Comparison of ENCODE assay signal across 25 cellular contexts in the genomic region with DNA sequence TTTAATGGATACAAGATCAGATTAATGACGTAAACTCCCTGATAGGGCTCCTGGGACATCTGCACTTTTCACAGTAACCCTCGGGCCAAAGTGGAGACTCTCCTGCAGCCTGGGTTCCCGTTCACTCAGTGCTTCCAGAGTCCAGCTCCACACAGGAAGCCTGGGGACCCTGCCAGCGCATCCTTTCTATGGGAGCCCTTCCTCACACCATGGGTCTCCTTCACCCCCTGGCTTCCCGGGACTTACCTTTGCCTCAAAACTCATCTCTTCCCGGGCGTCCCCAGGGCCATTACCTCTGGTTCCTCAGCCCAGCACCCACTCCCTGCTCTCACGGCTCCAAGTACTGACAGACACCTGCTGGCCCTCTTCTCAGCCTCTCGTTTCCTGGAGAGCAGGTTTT.
"Had no signal": no experiment of that assay in that cellular context is flagged by ENCODE, and none has a peak within 500 bp of the region (broad histone marks: within the 10 kb centered on the region; RNA-seq: fewer than 3 reads in every experiment).

No MANE protein-coding gene starts in this region.

- H3K4me3 Mint-ChIP-seq: activated CD8-positive, alpha-beta T cell treated with anti-CD3 and anti-CD28 coated beads, Interleukin-2, amount 10 ng/mL, durations not matched to agents 7 days and 5 days; activated naive CD8-positive, alpha-beta T cell treated with anti-CD3 and anti-CD28 coated beads, Interleukin-2, amount 10 ng/mL, durations not matched to agents 7 days and 5 days; activated T-helper 17 cell treated with anti-CD3 and anti-CD28 coated beads, Interleukin-2, amount 50 U/mL, for 72 hours; mesothelial cell of epicardium; natural killer cell treated with Interleukin-12 subunit alpha and Interleukin-12 subunit beta and Interleukin-15 and Interleukin-18, amount 100 ng/mL, for 72 hours; stimulated activated memory B cell treated with anti-CD40 and anti-IgM and Interleukin-4, amounts not matched to agents 10 μg/mL and 1 μg/mL and 100 μg/mL, for 72 hours; T-cell; T-helper 2 cell treated with Interferon-gamma antibody and Interleukin-4, amounts not matched to agents 5 μg/mL and 100 μg/mL, for 36 hours; type B pancreatic cell had no signal

- H3K9me3 ChIP-seq: left ventricle myocardium inferior, neutrophil, ovary, stomach, testis had no signal

- H3K9me3 Mint-ChIP-seq: activated naive CD8-positive, alpha-beta T cell treated with anti-CD3 and anti-CD28 coated beads, Interleukin-2, amount 10 ng/mL, durations not matched to agents 7 days and 5 days; activated T-helper 17 cell treated with anti-CD3 and anti-CD28 coated beads, Interleukin-2, amount 50 U/mL, for 72 hours; mesothelial cell of epicardium; natural killer cell treated with Interleukin-12 subunit alpha and Interleukin-12 subunit beta and Interleukin-15 and Interleukin-18, amount 100 ng/mL, for 72 hours; stimulated activated memory B cell treated with anti-CD40 and anti-IgM and Interleukin-4, amounts not matched to agents 10 μg/mL and 1 μg/mL and 100 μg/mL, for 72 hours; T-cell; T-helper 2 cell treated with Interferon-gamma antibody and Interleukin-4, amounts not matched to agents 5 μg/mL and 100 μg/mL, for 36 hours; type B pancreatic cell had no signal

- H3K27me3 Mint-ChIP-seq: activated T-helper 17 cell treated with anti-CD3 and anti-CD28 coated beads, Interleukin-2, amount 50 U/mL, for 72 hours; stimulated activated memory B cell treated with anti-CD40 and anti-IgM and Interleukin-4, amounts not matched to agents 10 μg/mL and 1 μg/mL and 100 μg/mL, for 72 hours; type B pancreatic cell had no signal

- H3K36me3 Mint-ChIP-seq: activated naive CD8-positive, alpha-beta T cell treated with anti-CD3 and anti-CD28 coated beads, Interleukin-2, amount 10 ng/mL, durations not matched to agents 7 days and 5 days; natural killer cell treated with Interleukin-12 subunit alpha and Interleukin-12 subunit beta and Interleukin-15 and Interleukin-18, amount 100 ng/mL, for 72 hours; stimulated activated memory B cell treated with anti-CD40 and anti-IgM and Interleukin-4, amounts not matched to agents 10 μg/mL and 1 μg/mL and 100 μg/mL, for 72 hours; T-cell had no signal

- H3K27ac ChIP-seq: epithelial cell of prostate, left ventricle myocardium inferior, neutrophil, ovary, stomach, testis, VCaP had no signal

- H3K27ac Mint-ChIP-seq: activated CD8-positive, alpha-beta T cell treated with anti-CD3 and anti-CD28 coated beads, Interleukin-2, amount 10 ng/mL, durations not matched to agents 7 days and 5 days; activated naive CD8-positive, alpha-beta T cell treated with anti-CD3 and anti-CD28 coated beads, Interleukin-2, amount 10 ng/mL, durations not matched to agents 7 days and 5 days; activated T-helper 17 cell treated with anti-CD3 and anti-CD28 coated beads, Interleukin-2, amount 50 U/mL, for 72 hours; mesothelial cell of epicardium; natural killer cell treated with Interleukin-12 subunit alpha and Interleukin-12 subunit beta and Interleukin-15 and Interleukin-18, amount 100 ng/mL, for 72 hours; stimulated activated memory B cell treated with anti-CD40 and anti-IgM and Interleukin-4, amounts not matched to agents 10 μg/mL and 1 μg/mL and 100 μg/mL, for 72 hours; T-cell; T-helper 2 cell treated with Interferon-gamma antibody and Interleukin-4, amounts not matched to agents 5 μg/mL and 100 μg/mL, for 36 hours; type B pancreatic cell had no signal

- H3K4me3 ChIP-seq: left ventricle myocardium inferior, ovary, stomach, testis had no signal

- H3K27me3 ChIP-seq: ovary, stomach, testis had no signal

- DNase-seq: activated CD4-positive, alpha-beta T cell treated with anti-CD3 and anti-CD28 coated beads for 1 hour; activated CD4-positive, alpha-beta T cell treated with anti-CD3 and anti-CD28 coated beads, Interleukin-2, amount 50 U/mL, for 1 hour; activated CD8-positive, alpha-beta T cell treated with anti-CD3 and anti-CD28 coated beads, Interleukin-2, amount 10 ng/mL, durations not matched to agents 7 days and 5 days; activated naive CD4-positive, alpha-beta T cell treated with Interleukin-2 at 50 U/mL for 16 hours; activated naive CD8-positive, alpha-beta T cell treated with anti-CD3 and anti-CD28 coated beads, Interleukin-2, amount 10 ng/mL, durations not matched to agents 7 days and 5 days; amniotic stem cell; cerebellar nuclear complex; kidney; left ventricle myocardium inferior; right cardiac atrium; small intestine; stimulated activated CD4-positive, alpha-beta T cell treated with anti-CD3 and anti-CD28 coated beads, Interleukin-2, amount 100 ng/mL, for 24 hours; stomach; T-cell; testis had no signal

- ATAC-seq: activated CD8-positive, alpha-beta T cell treated with anti-CD3 and anti-CD28 coated beads, Interleukin-2, amount 10 ng/mL, durations not matched to agents 7 days and 5 days; activated T-helper 17 cell treated with anti-CD3 and anti-CD28 coated beads, Interleukin-2, amount 50 U/mL, for 72 hours; natural killer cell treated with Interleukin-12 subunit alpha and Interleukin-12 subunit beta and Interleukin-15 and Interleukin-18, amount 100 ng/mL, for 72 hours; right cardiac atrium; stimulated activated memory B cell treated with anti-CD40 and anti-IgM and Interleukin-4, amounts not matched to agents 10 μg/mL and 1 μg/mL and 100 μg/mL, for 72 hours; T-cell had no signal

- H3K36me3 ChIP-seq: left ventricle myocardium inferior, neutrophil, ovary had no signal

- H3K4me1 Mint-ChIP-seq: activated naive CD8-positive, alpha-beta T cell treated with anti-CD3 and anti-CD28 coated beads, Interleukin-2, amount 10 ng/mL, durations not matched to agents 7 days and 5 days; activated T-helper 17 cell treated with anti-CD3 and anti-CD28 coated beads, Interleukin-2, amount 50 U/mL, for 72 hours; stimulated activated memory B cell treated with anti-CD40 and anti-IgM and Interleukin-4, amounts not matched to agents 10 μg/mL and 1 μg/mL and 100 μg/mL, for 72 hours had no signal
